Comparison of ENCODE assay signal across 8 cellular contexts in genomic region chr5:72194846-72195245, GRCh38.
DNase-seq lines count a peak whose midpoint lies in the region; ATAC-seq and TF ChIP-seq lines count a peak whose summit lies in the region.

No MANE protein-coding gene starts in this region.

- no peaks in the 10 kb centered on the region for H3K9me3 ChIP-seq in CD4-positive, alpha-beta T cell (ENCODE audit: control insufficient read depth, low read length)

- CTCF ChIA-PET in CD4-positive, alpha-beta T cell (lab: Charles Lee), result no interaction called here

- DNase-seq in G401 (ENCODE audit: low spot score), result peak; percentile 40
- peak; percentile 21 for DNase-seq in activated T-helper 2 cell treated with anti-CD3 and anti-CD28 coated beads, Interferon-gamma antibody, Interleukin-2, Interleukin-4, amounts not matched to agents 10 μg/mL and 5 μg/mL and 100 μg/mL, durations not matched to agents 14 hours and 24 hours and 36 hours (ENCODE audit: low spot score)
- no peak for DNase-seq in SIG-M5 treated with dmso at 0.1 percent for 504 hours (lab: John Stamatoyannopoulos, UW; ENCODE audit: unreplicated experiment)
- DNase-seq in CD4-positive, alpha-beta T cell, result no peak
- no peak for DNase-seq in midbrain (lab: John Stamatoyannopoulos, UW)
- no peak for DNase-seq in NCI-H226

- intact Hi-C loops in activated T-helper 2 cell treated with anti-CD3 and anti-CD28 coated beads, Interferon-gamma antibody, Interleukin-2, Interleukin-4, amounts not matched to agents 10 μg/mL and 5 μg/mL and 100 μg/mL, durations not matched to agents 14 hours and 24 hours and 36 hours (cut with micrococcal nuclease), result loop anchor here (1.0 kb wide), 1 partner anchor 39 kb away; no protein-coding TSS in a partner anchor
- intact Hi-C loops in CD4-positive, alpha-beta T cell (cut with DNase I, micrococcal nuclease), result no loop called here

- H3K36me3 Mint-ChIP-seq in activated T-helper 2 cell treated with anti-CD3 and anti-CD28 coated beads, Interferon-gamma antibody, Interleukin-2, Interleukin-4, amounts not matched to agents 10 μg/mL and 5 μg/mL and 100 μg/mL, durations not matched to agents 14 hours and 24 hours and 36 hours (ENCODE audit: low read depth), result no peaks in the 10 kb centered on the region
- H3K36me3 Mint-ChIP-seq in CD4-positive, alpha-beta T cell (ENCODE audit: low read depth), result no peaks in the 10 kb centered on the region

- peaks cover 9% of the 10 kb centered on the region for H3K4me1 Mint-ChIP-seq in activated T-helper 2 cell treated with anti-CD3 and anti-CD28 coated beads, Interferon-gamma antibody, Interleukin-2, Interleukin-4, amounts not matched to agents 10 μg/mL and 5 μg/mL and 100 μg/mL, durations not matched to agents 14 hours and 24 hours and 36 hours (ENCODE audit: low read depth)
- H3K4me1 Mint-ChIP-seq in CD4-positive, alpha-beta T cell (ENCODE audit: low read depth), result no peaks in the 10 kb centered on the region

- H3K27me3 ChIP-seq in CD4-positive, alpha-beta T cell (ENCODE audit: control insufficient read depth, insufficient read depth, low read length), result peaks cover 4% of the 10 kb centered on the region

- in situ Hi-C loops in G401 (cut with HindIII; ENCODE audit: low sequenced_read_pairs), result no loop called here

- H3K4me3 Mint-ChIP-seq in activated T-helper 2 cell treated with anti-CD3 and anti-CD28 coated beads, Interferon-gamma antibody, Interleukin-2, Interleukin-4, amounts not matched to agents 10 μg/mL and 5 μg/mL and 100 μg/mL, durations not matched to agents 14 hours and 24 hours and 36 hours (ENCODE audit: low read depth), result peak overlapping the region; percentile 11
- no peak overlapping the region for H3K4me3 Mint-ChIP-seq in CD4-positive, alpha-beta T cell

- H3K27me3 Mint-ChIP-seq in activated T-helper 2 cell treated with anti-CD3 and anti-CD28 coated beads, Interferon-gamma antibody, Interleukin-2, Interleukin-4, amounts not matched to agents 10 μg/mL and 5 μg/mL and 100 μg/mL, durations not matched to agents 14 hours and 24 hours and 36 hours (ENCODE audit: low read depth), result peaks cover 82% of the 10 kb centered on the region
- H3K27me3 Mint-ChIP-seq in CD4-positive, alpha-beta T cell, result peaks cover 47% of the 10 kb centered on the region

- peaks cover 9% of the 10 kb centered on the region for H3K9me3 Mint-ChIP-seq in activated T-helper 2 cell treated with anti-CD3 and anti-CD28 coated beads, Interferon-gamma antibody, Interleukin-2, Interleukin-4, amounts not matched to agents 10 μg/mL and 5 μg/mL and 100 μg/mL, durations not matched to agents 14 hours and 24 hours and 36 hours
- no peaks in the 10 kb centered on the region for H3K9me3 Mint-ChIP-seq in CD4-positive, alpha-beta T cell

- H3K27ac Mint-ChIP-seq in activated T-helper 2 cell treated with anti-CD3 and anti-CD28 coated beads, Interferon-gamma antibody, Interleukin-2, Interleukin-4, amounts not matched to agents 10 μg/mL and 5 μg/mL and 100 μg/mL, durations not matched to agents 14 hours and 24 hours and 36 hours, result no peak overlapping the region
- no peak overlapping the region for H3K27ac Mint-ChIP-seq in CD4-positive, alpha-beta T cell

- POLR2A ChIA-PET in CD4-positive, alpha-beta T cell (lab: Charles Lee), result no interaction called here

- no peak overlapping the region for H3K27ac ChIP-seq in CD4-positive, alpha-beta T cell (ENCODE audit: low read depth, low read length)

- ATAC-seq in GM19328 (IDR thresholded peaks at IDR 0.05; ENCODE audit: unreplicated experiment) (peak; percentile 82), HG03103 (IDR thresholded peaks at IDR 0.05; ENCODE audit: low read depth, unreplicated experiment) (peak; percentile 90)
- ATAC-seq in CD4-positive, alpha-beta T cell (ENCODE audit: poor library complexity), result no peak

- TF ChIP-seq CTCF in CD4-positive, alpha-beta T cell (IDR thresholded peaks at IDR 0.05), result no peak

Comparison
In these comparisons a context has a peak if more than half of its experiments do, and no peak if none do; other contexts are left out.
1. DNase-seq: peak in G401 (single experiment) and activated T-helper 2 cell treated with anti-CD3 and anti-CD28 coated beads, Interferon-gamma antibody, Interleukin-2, Interleukin-4, amounts not matched to agents 10 μg/mL and 5 μg/mL and 100 μg/mL, durations not matched to agents 14 hours and 24 hours and 36 hours (single experiment); none in SIG-M5 treated with dmso at 0.1 percent for 504 hours (single experiment), CD4-positive, alpha-beta T cell (0 of 10), midbrain (single experiment) and NCI-H226 (single experiment).